Comparison of ENCODE assay signal across 12 cellular contexts in the genomic region with DNA sequence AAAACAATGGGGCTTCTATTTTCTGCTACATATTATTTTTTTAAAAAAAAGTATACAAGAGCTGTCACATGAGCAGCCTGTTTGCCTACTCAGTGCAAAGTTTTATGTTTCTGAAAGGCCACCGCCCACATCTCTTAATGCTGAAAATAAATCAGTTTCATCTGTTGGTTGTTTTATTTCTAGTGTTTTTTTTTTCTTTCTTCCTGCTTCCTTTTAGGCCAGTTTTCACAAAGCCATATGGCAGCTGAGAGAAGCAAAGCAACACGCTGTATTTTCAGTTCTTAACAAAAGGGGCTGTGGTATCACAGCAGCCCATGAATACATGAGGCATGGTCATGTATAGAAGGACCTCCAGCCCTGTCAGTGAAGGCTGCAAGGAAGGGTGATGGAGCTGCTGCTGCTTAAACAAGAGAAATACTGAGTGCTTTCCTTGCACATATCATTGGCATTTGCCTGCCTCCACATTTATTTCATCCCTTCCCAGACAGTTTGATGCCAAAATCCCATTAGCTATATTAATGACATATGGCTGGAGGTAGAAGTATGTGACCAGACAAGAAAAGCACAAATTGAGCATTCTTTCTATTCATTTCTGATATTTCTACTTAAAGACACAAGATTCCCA.
DNase-seq lines count a peak whose midpoint lies in the region; TF ChIP-seq lines count a peak whose summit lies in the region.
"Had no signal": no experiment of that assay in that cellular context is flagged by ENCODE, and none has a peak within 500 bp of the region (broad histone marks: within the 10 kb centered on the region; RNA-seq: fewer than 3 reads in every experiment).

No MANE protein-coding gene starts in this region.

- no peak overlapping the region for H3K4me3 ChIP-seq in fibroblast of villous mesenchyme (ENCODE audit: low read depth, low read length)

- in situ Hi-C loops in SK-MEL-5 (cut with HindIII; ENCODE audit: low pct_unique_long_range_greater_than_20kb, low sequenced_read_pairs): no loop called here

- DNase-seq in GM03348 (ENCODE audit: low spot score) (peak; percentile 34), SK-MEL-5 (ENCODE audit: low read depth, low spot score) (peak; percentile 35), fibroblast of villous mesenchyme (ENCODE audit: low read depth) (peak; percentile 56), smooth muscle cell of the brain vasculature (ENCODE audit: low read depth, low spot score) (peak; percentile 20), inferior parietal cortex (ENCODE audit: extremely low spot score) (no peak), GF-D8 (lab: John Stamatoyannopoulos, UW) (no peak)
- DNase-seq in stimulated activated CD4-positive, alpha-beta T cell treated with anti-CD3 and anti-CD28 coated beads, Interleukin-4, amount 100 ng/mL, for 24 hours: no peak
- DNase-seq in activated naive CD4-positive, alpha-beta T cell treated with Interleukin-2 at 50 U/mL for 16 hours: no peak
- DNase-seq: activated CD4-positive, alpha-beta memory T cell treated with anti-CD3 and anti-CD28 coated beads for 36 hours; CD4-positive, alpha-beta T cell; dermis blood vessel endothelial cell; posterior cingulate gyrus had no signal

- no peak for TF ChIP-seq CTCF in fibroblast of villous mesenchyme (IDR thresholded peaks at IDR 0.05; ENCODE audit: insufficient read depth, low read depth, low read length)

Comparison
In these comparisons a context has a peak if more than half of its experiments do, and no peak if none do; other contexts are left out.
1. DNase-seq: peak in GM03348 (single experiment), SK-MEL-5 (single experiment), fibroblast of villous mesenchyme (single experiment) and smooth muscle cell of the brain vasculature (single experiment); none in inferior parietal cortex (single experiment), stimulated activated CD4-positive, alpha-beta T cell treated with anti-CD3 and anti-CD28 coated beads, Interleukin-4, amount 100 ng/mL, for 24 hours (single experiment), GF-D8 (single experiment) and activated naive CD4-positive, alpha-beta T cell treated with Interleukin-2 at 50 U/mL for 16 hours (single experiment).